ENCODE assay signal across 23 cellular contexts in genomic region chr18:68267583-68267982, GRCh38.
A peak's percentile ranks its signal among the peaks of the same experiment; 100 is the strongest.
DNase-seq lines count a peak whose midpoint lies in the region; ATAC-seq and TF ChIP-seq lines count a peak whose summit lies in the region.
"Had no signal": no experiment of that assay in that cellular context is flagged by ENCODE, and none has a peak within 500 bp of the region (broad histone marks: within the 10 kb centered on the region; RNA-seq: fewer than 3 reads in every experiment).

No MANE protein-coding gene starts in this region.

- peaks cover 17% of the 10 kb centered on the region for H3K4me1 Mint-ChIP-seq in MCF 10A (ENCODE audit: insufficient read depth, unreplicated experiment)
- H3K4me1 Mint-ChIP-seq: CD4-positive, alpha-beta memory T cell; GM23338; naive thymus-derived CD4-positive, alpha-beta T cell; stimulated activated effector memory CD8-positive, alpha-beta T cell treated with anti-CD3 and anti-CD28 coated beads, Interleukin-12 subunit alpha, Interleukin-12 subunit beta, amount 100 ng/mL, for 72 hours had no signal

- H3K4me3 Mint-ChIP-seq in MCF 10A (ENCODE audit: unreplicated experiment) = no peak overlapping the region
- H3K4me3 Mint-ChIP-seq: CD4-positive, alpha-beta memory T cell; GM23338; naive thymus-derived CD4-positive, alpha-beta T cell; stimulated activated effector memory CD8-positive, alpha-beta T cell treated with anti-CD3 and anti-CD28 coated beads, Interleukin-12 subunit alpha, Interleukin-12 subunit beta, amount 100 ng/mL, for 72 hours; T-helper 2 cell treated with Interferon-gamma antibody and Interleukin-4, amounts not matched to agents 5 μg/mL and 100 μg/mL, for 36 hours had no signal

- H3K27me3 ChIP-seq in breast epithelium (no peaks in the 10 kb centered on the region), adipocyte (replicated peaks; ENCODE audit: control insufficient read depth, insufficient read depth, low read length) (no peaks in the 10 kb centered on the region)
- H3K27me3 ChIP-seq: MG63, spleen, thyroid gland had no signal

- CTCF ChIA-PET in MCF 10A (lab: Yijun Ruan, JAX) = no interaction called here

- H3K27ac Mint-ChIP-seq in MCF 10A (ENCODE audit: low read depth, unreplicated experiment) = no peak overlapping the region
- H3K27ac Mint-ChIP-seq: CD4-positive, alpha-beta memory T cell; GM23338; naive thymus-derived CD4-positive, alpha-beta T cell; progenitor cell of endocrine pancreas; stimulated activated effector memory CD8-positive, alpha-beta T cell treated with anti-CD3 and anti-CD28 coated beads, Interleukin-12 subunit alpha, Interleukin-12 subunit beta, amount 100 ng/mL, for 72 hours; T-helper 2 cell treated with Interferon-gamma antibody and Interleukin-4, amounts not matched to agents 5 μg/mL and 100 μg/mL, for 36 hours had no signal

- H3K9me3 ChIP-seq in breast epithelium (no peaks in the 10 kb centered on the region), adipocyte (ENCODE audit: control insufficient read depth, low read length) (no peaks in the 10 kb centered on the region)
- H3K9me3 ChIP-seq: MG63, spleen, thyroid gland had no signal

- no peaks in the 10 kb centered on the region for H3K4me1 ChIP-seq in breast epithelium
- H3K4me1 ChIP-seq in adipocyte (ENCODE audit: control insufficient read depth, insufficient read depth, low read length) = peaks cover 11% of the 10 kb centered on the region
- H3K4me1 ChIP-seq: spleen, thyroid gland had no signal

- H3K4me3 ChIP-seq in breast epithelium (no peak overlapping the region), adipocyte (ENCODE audit: low read length) (no peak overlapping the region), fibroblast of the aortic adventitia (ENCODE audit: low read depth, low read length) (no peak overlapping the region)
- H3K4me3 ChIP-seq: GM23338, lung, MG63, spleen, thyroid gland had no signal

- no peaks in the 10 kb centered on the region for H3K27me3 Mint-ChIP-seq in MCF 10A (ENCODE audit: insufficient read depth, unreplicated experiment)
- H3K27me3 Mint-ChIP-seq: CD4-positive, alpha-beta memory T cell; naive thymus-derived CD4-positive, alpha-beta T cell; progenitor cell of endocrine pancreas had no signal

- no peak overlapping the region for H3K27ac ChIP-seq in breast epithelium
- H3K27ac ChIP-seq: 22Rv1, spleen, thyroid gland had no signal

- in situ Hi-C loops in KBM-7 (cut with MboI; ENCODE audit: low pct_unique_long_range_greater_than_20kb, low sequenced_read_pairs) = no loop called here

- no peaks in the 10 kb centered on the region for H3K36me3 ChIP-seq in breast epithelium
- H3K36me3 ChIP-seq in adipocyte (ENCODE audit: control insufficient read depth, insufficient read depth, low read length, severe bottlenecking) = no peaks in the 10 kb centered on the region
- H3K36me3 ChIP-seq: MG63, spleen, thyroid gland had no signal

- H3K36me3 Mint-ChIP-seq in MCF 10A (ENCODE audit: insufficient read depth, unreplicated experiment) = no peaks in the 10 kb centered on the region
- H3K36me3 Mint-ChIP-seq: CD4-positive, alpha-beta memory T cell; naive thymus-derived CD4-positive, alpha-beta T cell; stimulated activated effector memory CD8-positive, alpha-beta T cell treated with anti-CD3 and anti-CD28 coated beads, Interleukin-12 subunit alpha, Interleukin-12 subunit beta, amount 100 ng/mL, for 72 hours had no signal

- DNase-seq in MCF 10A (ENCODE audit: unreplicated experiment) = peak; percentile 36
- DNase-seq in breast epithelium (ENCODE audit: low spot score in 2 of 2) = no peak
- peak; percentile 52 for DNase-seq in adipocyte (ENCODE audit: low read depth)
- DNase-seq in fibroblast of the aortic adventitia (ENCODE audit: low read depth) = peak; percentile 49
- DNase-seq in GOT3 (lab: John Stamatoyannopoulos, UW) = no peak
- no peak for DNase-seq in KBM-7
- no peak for DNase-seq in activated T-cell treated with anti-CD3 and anti-CD28 coated beads, Interleukin-2, amount 50 U/mL, for 1 hour
- DNase-seq: activated CD4-positive, alpha-beta T cell treated with anti-CD3 and anti-CD28 coated beads for 1 hour; activated gamma-delta T cell; CD4-positive, alpha-beta memory T cell; MG63; naive thymus-derived CD4-positive, alpha-beta T cell; NCI-H1930; NCI-H510A; spleen; thyroid gland had no signal

- TF ChIP-seq CTCF in MCF 10A (IDR thresholded peaks at IDR 0.05; ENCODE audit: unreplicated experiment) = no peak
- TF ChIP-seq CTCF in breast epithelium (IDR thresholded peaks at IDR 0.05) = no peak
- no peak for TF ChIP-seq CTCF in fibroblast of the aortic adventitia (IDR thresholded peaks at IDR 0.05; ENCODE audit: insufficient read depth, low read length)

- intact Hi-C loops in MCF 10A (cut with micrococcal nuclease) = no loop called here
- intact Hi-C loops in breast epithelium (cut with DNase I; ENCODE audit: low total_unique reads) = no loop called here

- POLR2A ChIA-PET in MCF 10A (lab: Yijun Ruan, JAX) = no interaction called here

- no peak overlapping the region for H3K9ac ChIP-seq in adipocyte (ENCODE audit: low read length)

- H3K9me3 Mint-ChIP-seq in MCF 10A (ENCODE audit: unreplicated experiment) = peaks cover 8% of the 10 kb centered on the region
- H3K9me3 Mint-ChIP-seq: GM23338; T-helper 2 cell treated with Interferon-gamma antibody and Interleukin-4, amounts not matched to agents 5 μg/mL and 100 μg/mL, for 36 hours had no signal

- no peak for ATAC-seq in HG02938 (IDR thresholded peaks at IDR 0.05; ENCODE audit: unreplicated experiment)
- ATAC-seq: GM23338; naive thymus-derived CD4-positive, alpha-beta T cell; stimulated activated effector memory CD8-positive, alpha-beta T cell treated with anti-CD3 and anti-CD28 coated beads, Interleukin-12 subunit alpha, Interleukin-12 subunit beta, amount 100 ng/mL, for 72 hours had no signal

- BruUV-seq in MCF 10A (replicated peaks; lab: Mats Ljungman, UMichigan) = no TSS peak

- no peak for TF ChIP-seq POLR2A in breast epithelium (IDR thresholded peaks at IDR 0.05)

Comparison
In these comparisons a context has a peak if more than half of its experiments do, and no peak if none do; other contexts are left out.
1. DNase-seq: peak in MCF 10A (single experiment), adipocyte (single experiment) and fibroblast of the aortic adventitia (single experiment); none in breast epithelium (0 of 2), GOT3 (single experiment), KBM-7 (single experiment) and activated T-cell treated with anti-CD3 and anti-CD28 coated beads, Interleukin-2, amount 50 U/mL, for 1 hour (single experiment).